ENCODE assay signal across 10 cellular contexts in genomic region chr17:36600477-36600876, GRCh38. TPM values are rescaled to one million over a fixed set of nuclear protein-coding genes. Genes with fewer than 3 reads are reported as not detected.
DNase-seq lines count a peak whose midpoint lies in the region; ATAC-seq and TF ChIP-seq lines count a peak whose summit lies in the region.
"Had no signal": no experiment of that assay in that cellular context is flagged by ENCODE, and none has a peak within 500 bp of the region (broad histone marks: within the 10 kb centered on the region; RNA-seq: fewer than 3 reads in every experiment).

No MANE protein-coding gene starts in this region.

- H3K27me3 ChIP-seq in left ventricle myocardium inferior (ENCODE audit: low read depth) = no peaks in the 10 kb centered on the region
- H3K27me3 ChIP-seq in adipocyte (replicated peaks; ENCODE audit: control insufficient read depth, insufficient read depth, low read length) = no peaks in the 10 kb centered on the region
- H3K27me3 ChIP-seq in uterus = no peaks in the 10 kb centered on the region

- H3K4me3 ChIP-seq in left ventricle myocardium inferior (peak overlapping the region; percentile 89), adipocyte (ENCODE audit: low read length) (peak overlapping the region; percentile 96), uterus (no peak overlapping the region)

- no peaks in the 10 kb centered on the region for H3K9me3 ChIP-seq in left ventricle myocardium inferior (replicated peaks)
- H3K9me3 ChIP-seq in adipocyte (ENCODE audit: control insufficient read depth, low read length) = no peaks in the 10 kb centered on the region
- H3K9me3 ChIP-seq in uterus = no peaks in the 10 kb centered on the region

- TF ChIP-seq POLR2A in uterus (IDR thresholded peaks at IDR 0.05) = no peak

- peak overlapping the region; percentile 92 for H3K9ac ChIP-seq in adipocyte (ENCODE audit: low read length)

- H3K36me3 ChIP-seq in left ventricle myocardium inferior (peaks cover 2% of the 10 kb centered on the region), adipocyte (ENCODE audit: control insufficient read depth, insufficient read depth, low read length, severe bottlenecking) (peaks cover 31% of the 10 kb centered on the region), uterus (no peaks in the 10 kb centered on the region)

- no peak for DNase-seq in left ventricle myocardium inferior
- no peak for DNase-seq in Right ventricle myocardium inferior (ENCODE audit: missing footprints)
- DNase-seq in adipocyte (ENCODE audit: low read depth) = no peak
- DNase-seq in mesenteric fat pad (ENCODE audit: low spot score) = peak; percentile 37
- DNase-seq in uterus = peak in 1 of 2 donors; percentile 8
- no peak for DNase-seq in DMS53 treated with DMSO at 0.1 percent for 48 hours (lab: John Stamatoyannopoulos, UW; ENCODE audit: unreplicated experiment)
- no peak for DNase-seq in NCI-H82 (lab: John Stamatoyannopoulos, UW)
- DNase-seq: EL, Right ventricle myocardium superior had no signal

- TF ChIP-seq CTCF in left ventricle myocardium inferior (IDR thresholded peaks at IDR 0.05; ENCODE audit: borderline replicate concordance) = no peak
- no peak for TF ChIP-seq CTCF in uterus (IDR thresholded peaks at IDR 0.05)

- intact Hi-C loops in left ventricle myocardium inferior (cut with micrococcal nuclease) = no loop called here
- intact Hi-C loops in Right ventricle myocardium inferior (cut with DNase I) = loop anchor here (5.0 kb wide), 1 partner anchor 447 kb away; no protein-coding TSS in a partner anchor
- intact Hi-C loops in uterus (cut with DNase I; ENCODE audit: low total_unique reads) = loop anchor here (10.0 kb wide), 1 partner anchor 444 kb away; no protein-coding TSS in a partner anchor

- ATAC-seq in Right ventricle myocardium inferior (no peak), HG02642 (IDR thresholded peaks at IDR 0.05; ENCODE audit: poor library complexity, unreplicated experiment) (no peak)

- peaks cover 37% of the 10 kb centered on the region for H3K4me1 ChIP-seq in left ventricle myocardium inferior
- H3K4me1 ChIP-seq in adipocyte (ENCODE audit: control insufficient read depth, insufficient read depth, low read length) = peaks cover 16% of the 10 kb centered on the region
- peaks cover 0 to 8% of the 10 kb centered on the region in 2 donors for H3K4me1 ChIP-seq in uterus

- H3K27ac ChIP-seq in left ventricle myocardium inferior (replicated peaks) = peak overlapping the region; percentile 90
- H3K27ac ChIP-seq in uterus = peak overlapping the region; percentile 69 to 77

RNA-seq across cellular contexts. Expression of gene MRM1, which starts 0.9 kb away (rescaled TPM):
- total RNA-seq in left ventricle myocardium inferior (8.7 TPM), Right ventricle myocardium inferior (9.4 TPM), mesenteric fat pad (4.1 TPM), uterus (1 to 10 TPM in 3 of 4 donors, not detected in 1; 3.7 to 8.5 (median 4.6) TPM)

RNA-seq across cellular contexts. Expression of gene DHRS11, which starts 8.8 kb away (rescaled TPM):
- total RNA-seq in left ventricle myocardium inferior (13.1 TPM), Right ventricle myocardium inferior (15.7 TPM), mesenteric fat pad (16.3 TPM), uterus (10 to 100 TPM in 1 of 4 donors, 1 to 10 TPM in 3; 1.8 to 22.8 (median 6.2) TPM)

RNA-seq across cellular contexts. Expression of gene GGNBP2, which starts 55.8 kb away (rescaled TPM):
- 41.7 TPM for total RNA-seq in left ventricle myocardium inferior
- 44.5 TPM for total RNA-seq in Right ventricle myocardium inferior
- 75.4 TPM for total RNA-seq in mesenteric fat pad
- 10 to 100 TPM; 24.6 to 93.0 (median 51.9) TPM for total RNA-seq in uterus

Comparison
In these comparisons a context has a peak if more than half of its experiments do, and no peak if none do; other contexts are left out.
1. H3K4me3 ChIP-seq: peak in left ventricle myocardium inferior (single experiment) and adipocyte (single experiment); none in uterus (0 of 2).